In the genomic region with DNA sequence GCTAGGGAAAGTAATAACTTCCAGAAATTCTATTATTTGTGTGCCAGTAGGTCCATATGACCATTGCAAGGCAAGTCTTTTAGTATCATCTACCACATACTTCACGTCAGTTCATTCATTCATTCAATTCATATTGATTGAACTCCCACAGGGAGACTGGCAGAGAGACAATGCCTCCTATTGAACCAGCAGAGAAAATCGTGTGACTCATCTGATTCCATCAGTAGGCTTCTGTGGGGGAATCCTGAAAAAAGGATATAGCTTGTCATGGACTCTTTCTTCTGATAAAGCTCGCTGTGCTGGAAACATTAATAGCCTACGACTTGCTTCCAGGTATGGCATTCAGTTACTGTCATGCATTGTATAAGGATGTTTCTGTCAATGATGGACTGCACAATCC, we compare ENCODE assay signal across 1 cellular context.
TF ChIP-seq lines count a peak whose summit lies in the region.

No MANE protein-coding gene starts in this region.

TF ChIP-seq in H1, 55 proteins besides CTCF, POLR2A, EP300 and RAD21:
- TF ChIP-seq SUZ12 (IDR thresholded peaks at IDR 0.05; ENCODE audit: low read length), result no peak
- no peak for TF ChIP-seq CREB1 (IDR thresholded peaks at IDR 0.05)
- no peak for TF ChIP-seq POLR2AphosphoS5 (IDR thresholded peaks at IDR 0.05; ENCODE audit: low read depth, low read length)
- TF ChIP-seq HDAC2 (IDR thresholded peaks at IDR 0.05; ENCODE audit: borderline replicate concordance in 1 of 2, low read depth in 2 of 2, low read length in 2 of 2), result no peak
- no peak for TF ChIP-seq ASH2L (IDR thresholded peaks at IDR 0.05; ENCODE audit: low read length)
- TF ChIP-seq YY1 (IDR thresholded peaks at IDR 0.05; ENCODE audit: low read depth, low read length), result no peak
- no peak for TF ChIP-seq ZNF274 (IDR thresholded peaks at IDR 0.05; ENCODE audit: borderline replicate concordance, extremely low read depth, low read length)
- TF ChIP-seq SP4 (IDR thresholded peaks at IDR 0.05; ENCODE audit: low read length), result no peak
- TF ChIP-seq KDM1A (IDR thresholded peaks at IDR 0.05; ENCODE audit: borderline replicate concordance, low read length), result no peak
- peak; percentile 46; the same call in 1 of the 2 replicates for TF ChIP-seq JUND (IDR thresholded peaks at IDR 0.05; ENCODE audit: low read length)
- 0 out of 2 replicates have a peak, but pooled peaks have one; percentile 44 for TF ChIP-seq JUN (IDR thresholded peaks at IDR 0.05; ENCODE audit: low read depth, low read length)
- no peak for TF ChIP-seq RFX5 (IDR thresholded peaks at IDR 0.05; ENCODE audit: borderline replicate concordance, low read depth, low read length)
- no peak for TF ChIP-seq TEAD4 (IDR thresholded peaks at IDR 0.05; ENCODE audit: low read depth, low read length)
